Comparison of ENCODE assay signal across 10 cellular contexts in the genomic region with DNA sequence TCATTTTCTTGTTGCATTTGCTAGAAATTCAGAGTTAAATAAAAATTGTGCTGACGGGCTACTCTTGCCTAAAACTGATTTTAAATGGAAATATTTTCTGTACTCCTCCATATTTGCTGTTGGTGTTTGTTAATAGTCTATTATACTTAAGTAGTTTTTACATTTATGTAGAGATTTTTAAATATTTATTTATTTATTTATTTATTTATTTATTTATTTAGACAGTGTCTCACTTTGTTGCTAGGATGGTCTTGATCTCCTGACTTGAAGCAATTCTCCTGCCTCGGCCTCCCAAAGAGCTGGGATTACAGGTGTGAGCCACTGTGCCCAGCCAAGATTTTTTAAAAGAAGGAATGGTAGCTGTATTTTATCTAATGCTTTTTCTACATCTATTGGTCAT.
"Had no signal": no experiment of that assay in that cellular context is flagged by ENCODE, and none has a peak within 500 bp of the region (broad histone marks: within the 10 kb centered on the region; RNA-seq: fewer than 3 reads in every experiment).

No MANE protein-coding gene starts in this region.

- DNase-seq: H9, HCEC 1CT, HFFc6, IMR-90, KG1 had no signal

- FAIRE-seq: H54, HepG2, K562 had no signal

- H3K4me3 ChIP-seq: GM23338, K562 had no signal

- H3K27ac ChIP-seq: HL-60 had no signal
